Comparison of ENCODE assay signal across 20 cellular contexts in genomic region chr4:140046037-140046436, GRCh38.
DNase-seq lines count a peak whose midpoint lies in the region; ATAC-seq, FAIRE-seq and TF ChIP-seq lines count a peak whose summit lies in the region.
"Had no signal": no experiment of that assay in that cellular context is flagged by ENCODE, and none has a peak within 500 bp of the region (broad histone marks: within the 10 kb centered on the region; RNA-seq: fewer than 3 reads in every experiment).

No MANE protein-coding gene starts in this region.

- peak overlapping the region; percentile 87; the same call in 1 of the 2 replicates for H3K27ac Mint-ChIP-seq in WTC11
- peak overlapping the region in 6 of 9 donors; percentile 3 to 62 (median 39) for H3K27ac Mint-ChIP-seq in naive thymus-derived CD4-positive, alpha-beta T cell
- H3K27ac Mint-ChIP-seq: activated naive CD4-positive, alpha-beta T cell treated with anti-CD3 and anti-CD28 coated beads, Interleukin-2, amount 50 U/mL, for 72 hours; stimulated activated effector memory CD8-positive, alpha-beta T cell treated with anti-CD3 and anti-CD28 coated beads, Interleukin-12 subunit alpha, Interleukin-12 subunit beta, amount 100 ng/mL, for 72 hours had no signal

- DNase-seq in DMS79 (lab: John Stamatoyannopoulos, UW) (peak; percentile 80), Karpas-422 (no peak), WTC11 (ENCODE audit: low spot score) (no peak), H54 (ENCODE audit: insufficient read length, low spot score) (no peak), NCI-H526 (lab: John Stamatoyannopoulos, UW) (no peak), amniotic stem cell (lab: John Stamatoyannopoulos, UW) (no peak), activated gamma-delta T cell (lab: John Stamatoyannopoulos, UW) (no peak)
- no peak for DNase-seq in naive thymus-derived CD4-positive, alpha-beta T cell
- DNase-seq: activated CD4-positive, alpha-beta T cell treated with anti-CD3 and anti-CD28 coated beads, Interleukin-2, amount 50 U/mL, for 1 hour; activated T-cell treated with anti-CD3 and anti-CD28 coated beads for 4 hours; DMS153; hippocampal formation; NCI-H226; T1000; thyroid gland had no signal

- TF ChIP-seq POLR2A in H54 (IDR thresholded peaks at IDR 0.05; ENCODE audit: low read depth, low read length): no peak

- peak overlapping the region; percentile 26; the same call in 1 of the 2 replicates for H3K4me3 Mint-ChIP-seq in WTC11
- H3K4me3 Mint-ChIP-seq in naive thymus-derived CD4-positive, alpha-beta T cell: no peak overlapping the region
- H3K4me3 Mint-ChIP-seq: stimulated activated effector memory CD8-positive, alpha-beta T cell treated with anti-CD3 and anti-CD28 coated beads, Interleukin-12 subunit alpha, Interleukin-12 subunit beta, amount 100 ng/mL, for 72 hours had no signal

- H3K27me3 Mint-ChIP-seq in WTC11 (ENCODE audit: low read depth): no peaks in the 10 kb centered on the region
- peaks cover 0 to 52% (median 0%) of the 10 kb centered on the region in 5 donors for H3K27me3 Mint-ChIP-seq in naive thymus-derived CD4-positive, alpha-beta T cell

- no peak overlapping the region for H3K4me2 ChIP-seq in Karpas-422 (ENCODE audit: low read depth, low read length, poor library complexity, severe bottlenecking)

- FAIRE-seq in H54 (lab: Jason Lieb, UNC): no peak
- FAIRE-seq: GM18507 had no signal

- no peak for TF ChIP-seq CTCF in WTC11 (IDR thresholded peaks at IDR 0.05)

- no peaks in the 10 kb centered on the region for H3K36me3 Mint-ChIP-seq in WTC11
- H3K36me3 Mint-ChIP-seq in naive thymus-derived CD4-positive, alpha-beta T cell: peaks cover 0 to 1% (median 0%) of the 10 kb centered on the region in 5 donors
- H3K36me3 Mint-ChIP-seq: stimulated activated effector memory CD8-positive, alpha-beta T cell treated with anti-CD3 and anti-CD28 coated beads, Interleukin-12 subunit alpha, Interleukin-12 subunit beta, amount 100 ng/mL, for 72 hours had no signal

- no peaks in the 10 kb centered on the region for H3K27me3 ChIP-seq in Karpas-422 (ENCODE audit: low read length)
- no peaks in the 10 kb centered on the region for H3K27me3 ChIP-seq in naive thymus-derived CD4-positive, alpha-beta T cell (ENCODE audit: control insufficient read depth in 2 of 2, insufficient read depth in 2 of 2, low read length in 2 of 2)
- H3K27me3 ChIP-seq: breast epithelium, SJSA1, thyroid gland had no signal

- H3K9me3 ChIP-seq in Karpas-422 (ENCODE audit: low read length): no peaks in the 10 kb centered on the region
- no peaks in the 10 kb centered on the region for H3K9me3 ChIP-seq in naive thymus-derived CD4-positive, alpha-beta T cell (ENCODE audit: control insufficient read depth in 2 of 3, low read length in 3 of 3)
- H3K9me3 ChIP-seq: breast epithelium, SJSA1, thyroid gland had no signal

- no peaks in the 10 kb centered on the region for H3K9me3 Mint-ChIP-seq in WTC11
- peaks cover 0 to 1% (median 0%) of the 10 kb centered on the region in 11 donors for H3K9me3 Mint-ChIP-seq in naive thymus-derived CD4-positive, alpha-beta T cell
- H3K9me3 Mint-ChIP-seq: activated naive CD4-positive, alpha-beta T cell treated with anti-CD3 and anti-CD28 coated beads, Interleukin-2, amount 50 U/mL, for 72 hours; stimulated activated effector memory CD8-positive, alpha-beta T cell treated with anti-CD3 and anti-CD28 coated beads, Interleukin-12 subunit alpha, Interleukin-12 subunit beta, amount 100 ng/mL, for 72 hours had no signal

- H3K27ac ChIP-seq in Karpas-422 (ENCODE audit: low read length): peak overlapping the region; percentile 58
- H3K27ac ChIP-seq in naive thymus-derived CD4-positive, alpha-beta T cell (ENCODE audit: low read depth, low read length): no peak overlapping the region
- H3K27ac ChIP-seq: SJSA1, thyroid gland had no signal

- intact Hi-C loops in naive thymus-derived CD4-positive, alpha-beta T cell (cut with micrococcal nuclease): loop anchor here (5.0 kb wide), 2 partner anchors 36 to 389 kb away; no protein-coding TSS in a partner anchor

- peaks cover 80% of the 10 kb centered on the region for H3K79me2 ChIP-seq in Karpas-422 (ENCODE audit: low read length)

- H3K9ac ChIP-seq in Karpas-422 (ENCODE audit: low read length): no peak overlapping the region

- no peaks in the 10 kb centered on the region for H3K9me2 ChIP-seq in Karpas-422 (replicated peaks; ENCODE audit: insufficient read depth, low read length)

- H3K36me3 ChIP-seq in Karpas-422 (ENCODE audit: insufficient read depth, low read length): no peaks in the 10 kb centered on the region
- no peaks in the 10 kb centered on the region for H3K36me3 ChIP-seq in naive thymus-derived CD4-positive, alpha-beta T cell (ENCODE audit: control insufficient read depth in 2 of 3, insufficient read depth in 3 of 3, low read length in 3 of 3)
- H3K36me3 ChIP-seq: breast epithelium, SJSA1, thyroid gland had no signal

- no peak for ATAC-seq in WTC11
- ATAC-seq in naive thymus-derived CD4-positive, alpha-beta T cell: no peak
- ATAC-seq: activated naive CD4-positive, alpha-beta T cell treated with anti-CD3 and anti-CD28 coated beads, Interleukin-2, amount 50 U/mL, for 72 hours; stimulated activated effector memory CD8-positive, alpha-beta T cell treated with anti-CD3 and anti-CD28 coated beads, Interleukin-12 subunit alpha, Interleukin-12 subunit beta, amount 100 ng/mL, for 72 hours had no signal

- CTCF ChIA-PET in WTC11 (lab: Charles Lee): interaction anchor here (1.2 to 2.0 kb wide), 7 partner anchors 33 to 389 kb away, joined by 3 to 14 read pairs (median 4); no protein-coding TSS in a partner anchor
- CTCF ChIA-PET in naive thymus-derived CD4-positive, alpha-beta T cell (lab: Charles Lee): interaction anchor here (0.9 kb wide), 1 partner anchor 10 kb away, joined by 3 read pairs; no protein-coding TSS in a partner anchor

- no peak overlapping the region for H2AFZ ChIP-seq in Karpas-422 (ENCODE audit: low read length)

- H3K4me3 ChIP-seq in Karpas-422 (ENCODE audit: low read length): no peak overlapping the region
- no peak overlapping the region for H3K4me3 ChIP-seq in naive thymus-derived CD4-positive, alpha-beta T cell (ENCODE audit: low read length)
- H3K4me3 ChIP-seq: breast epithelium, SJSA1, thyroid gland had no signal

- POLR2A ChIA-PET in WTC11 (lab: Charles Lee): interaction anchor here (0.6 to 3.0 kb wide), 4 partner anchors 37 to 381 kb away, joined by 3 to 8 read pairs (median 4); partner anchors contain the start of gene CLGN
- POLR2A ChIA-PET in naive thymus-derived CD4-positive, alpha-beta T cell (lab: Charles Lee): interaction anchor here (1.2 kb wide), 1 partner anchor 108 kb away, joined by 3 read pairs; the partner anchor contains the start of gene MAML3

- peaks cover 68% of the 10 kb centered on the region for H3K4me1 ChIP-seq in Karpas-422 (ENCODE audit: low read length)
- peaks cover 3 to 14% of the 10 kb centered on the region in 2 donors for H3K4me1 ChIP-seq in naive thymus-derived CD4-positive, alpha-beta T cell (ENCODE audit: control insufficient read depth in 2 of 2, insufficient read depth in 2 of 2, low read length in 2 of 2)

- no peaks in the 10 kb centered on the region; the same call in 1 of the 2 replicates for H4K20me1 ChIP-seq in Karpas-422 (ENCODE audit: insufficient read depth, low read depth, low read length)

- H3K4me1 Mint-ChIP-seq in WTC11: peaks cover 66% of the 10 kb centered on the region
- peaks cover 11 to 50% (median 36%) of the 10 kb centered on the region in 7 donors for H3K4me1 Mint-ChIP-seq in naive thymus-derived CD4-positive, alpha-beta T cell

TF ChIP-seq in WTC11, 78 proteins besides CTCF, POLR2A, EP300 and RAD21 (continues in another document):
- TF ChIP-seq TP53 (CRISPR knock-in tag; IDR thresholded peaks at IDR 0.05) (no peak), ZNF416 (CRISPR knock-in tag; IDR thresholded peaks at IDR 0.05) (no peak), HMGA2 (CRISPR knock-in tag; IDR thresholded peaks at IDR 0.05) (no peak), HMGXB4 (CRISPR knock-in tag; IDR thresholded peaks at IDR 0.05) (no peak), SP1 (CRISPR knock-in tag; conservative IDR thresholded peaks at IDR 0.05) (no peak), ZNF425 (CRISPR knock-in tag; conservative IDR thresholded peaks at IDR 0.05) (no peak)
